21 cellular contexts compared by ENCODE assay signal in the genomic region with DNA sequence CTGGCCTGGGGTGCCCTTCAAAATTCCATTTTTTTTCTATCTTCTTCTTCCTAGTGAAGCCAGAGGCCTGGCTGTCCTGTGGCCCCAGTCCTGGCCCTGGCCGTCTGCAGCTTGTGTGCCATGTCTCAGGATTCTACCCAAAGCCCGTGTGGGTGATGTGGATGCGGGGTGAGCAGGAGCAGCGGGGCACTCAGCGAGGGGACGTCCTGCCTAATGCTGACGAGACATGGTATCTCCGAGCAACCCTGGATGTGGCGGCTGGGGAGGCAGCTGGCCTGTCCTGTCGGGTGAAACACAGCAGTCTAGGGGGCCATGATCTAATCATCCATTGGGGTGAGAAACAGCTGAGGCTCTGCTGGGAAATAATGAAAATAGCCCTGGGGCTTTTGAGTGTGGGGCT. TPM values are rescaled to one million over a fixed set of nuclear protein-coding genes. Genes with fewer than 3 reads are reported as not detected.
DNase-seq lines count a peak whose midpoint lies in the region; ATAC-seq and TF ChIP-seq lines count a peak whose summit lies in the region.
"Had no signal": no experiment of that assay in that cellular context is flagged by ENCODE, and none has a peak within 500 bp of the region (broad histone marks: within the 10 kb centered on the region; RNA-seq: fewer than 3 reads in every experiment).

No MANE protein-coding gene starts in this region.

- peaks cover 10% of the 10 kb centered on the region; the same call in 2 of the 3 replicates for H3K4me1 Mint-ChIP-seq in GM23338
- H3K4me1 Mint-ChIP-seq: CD8-positive, alpha-beta memory T cell had no signal

- H3K36me3 Mint-ChIP-seq in GM23338 (ENCODE audit: low read depth) = no peaks in the 10 kb centered on the region
- H3K36me3 Mint-ChIP-seq: CD14-positive monocyte; CD8-positive, alpha-beta memory T cell had no signal

- WGBS in aorta, 2 donors = 88% methylated on average over 10 of the region's 10 CpGs
- 87 to 92% (median 88%) methylated on average over 10 of the region's 10 CpGs for WGBS in psoas muscle, 3 donors

- H3K4me3 ChIP-seq in GM23338 (no peak overlapping the region), SJCRH30 (no peak overlapping the region), aorta (ENCODE audit: low read length in 2 of 2) (no peak overlapping the region), psoas muscle (no peak overlapping the region)
- H3K4me3 ChIP-seq: A549; BLaER1 treated with 17β-estradiol and CSF1 and Interleukin-3, amounts not matched to agents 10 nM and 100 nM had no signal

- H3K27me3 Mint-ChIP-seq in GM23338 (ENCODE audit: insufficient read depth, low read depth, poor library complexity) = peaks cover 2% of the 10 kb centered on the region

- H3K36me3 ChIP-seq in GM23338 (ENCODE audit: insufficient read depth) (no peaks in the 10 kb centered on the region), SJCRH30 (no peaks in the 10 kb centered on the region), aorta (ENCODE audit: control insufficient read depth in 1 of 2, insufficient read depth in 2 of 2, low read length in 1 of 2) (no peaks in the 10 kb centered on the region), psoas muscle (ENCODE audit: insufficient read depth in 1 of 2, low read depth in 1 of 2) (no peaks in the 10 kb centered on the region)
- H3K36me3 ChIP-seq: BE2C; BLaER1 treated with 17β-estradiol and CSF1 and Interleukin-3, amounts not matched to agents 10 nM and 100 nM had no signal

- H3K27ac Mint-ChIP-seq in GM23338 = no peak overlapping the region
- H3K27ac Mint-ChIP-seq: CD4-positive, alpha-beta T cell; CD8-positive, alpha-beta memory T cell had no signal

- H3K4me1 ChIP-seq in GM23338 (ENCODE audit: insufficient read depth) (peaks cover 7% of the 10 kb centered on the region; the same call in 1 of the 2 replicates), SJCRH30 (no peaks in the 10 kb centered on the region), aorta (ENCODE audit: control insufficient read depth in 1 of 2, insufficient read depth in 2 of 2, low read length in 2 of 2) (no peaks in the 10 kb centered on the region), psoas muscle (no peaks in the 10 kb centered on the region)
- H3K4me1 ChIP-seq: A549, BE2C had no signal

- H4K20me1 ChIP-seq in GM23338 (replicated peaks; ENCODE audit: insufficient read depth) = no peaks in the 10 kb centered on the region; the same call in 1 of the 2 replicates
- H4K20me1 ChIP-seq: BLaER1 treated with 17β-estradiol and CSF1 and Interleukin-3, amounts not matched to agents 10 nM and 100 nM had no signal

- no peak overlapping the region for H3K4me3 Mint-ChIP-seq in GM23338
- H3K4me3 Mint-ChIP-seq: CD4-positive, alpha-beta T cell; CD8-positive, alpha-beta memory T cell had no signal

- no peak overlapping the region for H3K4me2 ChIP-seq in GM23338
- H3K4me2 ChIP-seq: A549; BLaER1 treated with 17β-estradiol and CSF1 and Interleukin-3, amounts not matched to agents 10 nM and 100 nM had no signal

- H3K27ac ChIP-seq in GM23338 (ENCODE audit: low read depth) (no peak overlapping the region), SJCRH30 (no peak overlapping the region), aorta (ENCODE audit: low read depth in 1 of 2, low read length in 2 of 2) (no peak overlapping the region), psoas muscle (no peak overlapping the region)
- H3K27ac ChIP-seq: A549; BLaER1 treated with 17β-estradiol and CSF1 and Interleukin-3, amounts not matched to agents 10 nM and 100 nM had no signal

- no peaks in the 10 kb centered on the region for H3K9me3 ChIP-seq in SJCRH30 (replicated peaks)
- no peaks in the 10 kb centered on the region for H3K9me3 ChIP-seq in aorta (ENCODE audit: control insufficient read depth, low read length)
- H3K9me3 ChIP-seq in psoas muscle = no peaks in the 10 kb centered on the region
- H3K9me3 ChIP-seq: A549; BE2C; BLaER1 treated with 17β-estradiol and CSF1 and Interleukin-3, amounts not matched to agents 10 nM and 100 nM had no signal

- no peaks in the 10 kb centered on the region; the same call in 2 of the 3 replicates for H3K9me3 Mint-ChIP-seq in GM23338
- H3K9me3 Mint-ChIP-seq: CD4-positive, alpha-beta T cell; CD8-positive, alpha-beta memory T cell had no signal

- H3K9me2 ChIP-seq in GM23338 (ENCODE audit: insufficient read depth) = 0 out of 2 replicates have a peak, but pooled peaks cover 4% of the 10 kb centered on the region

- TF ChIP-seq CTCF in GM23338 (conservative IDR thresholded peaks at IDR 0.05; ENCODE audit: low read depth in 2 of 2) (no peak), psoas muscle (IDR thresholded peaks at IDR 0.05) (no peak)

- DNase-seq in Right ventricle myocardium superior = peak; percentile 26
- DNase-seq in left ventricle myocardium superior = no peak
- DNase-seq in GM23338 (ENCODE audit: low spot score) = no peak
- peak; percentile 45 to 51 for DNase-seq in SJCRH30
- no peak for DNase-seq in aorta
- no peak for DNase-seq in psoas muscle
- DNase-seq: 8988T; ACHN; AML-193; BE2C; CD4-positive, alpha-beta T cell; CD8-positive, alpha-beta memory T cell; DMS 273 treated with DMSO at 0.1 percent for 48 hours; DMS79 treated with DMSO at 0.1 percent for 48 hours; H7; HCEC 1CT had no signal

- no peaks in the 10 kb centered on the region for H3K79me2 ChIP-seq in GM23338 (replicated peaks; ENCODE audit: insufficient read depth)

- 0 out of 2 replicates have a peak overlapping the region, but pooled peaks have one; percentile 23 for H2AFZ ChIP-seq in GM23338

- H3K27me3 ChIP-seq in GM23338 (ENCODE audit: insufficient read depth) = no peaks in the 10 kb centered on the region
- H3K27me3 ChIP-seq in SJCRH30 = no peaks in the 10 kb centered on the region
- H3K27me3 ChIP-seq in aorta (ENCODE audit: control insufficient read depth in 1 of 2, insufficient read depth in 2 of 2, low read length in 1 of 2) = no peaks in the 10 kb centered on the region
- no peaks in the 10 kb centered on the region for H3K27me3 ChIP-seq in psoas muscle (ENCODE audit: insufficient read depth in 3 of 3, low read length in 2 of 3)
- H3K27me3 ChIP-seq: BE2C; BLaER1 treated with 17β-estradiol and CSF1 and Interleukin-3, amounts not matched to agents 10 nM and 100 nM had no signal

- intact Hi-C loops in Right ventricle myocardium superior (cut with DNase I) (no loop called here), left ventricle myocardium superior (cut with micrococcal nuclease) (no loop called here), aorta (cut with DNase I) (no loop called here), psoas muscle (cut with DNase I) (no loop called here)

- no peaks in the 10 kb centered on the region for H3F3A ChIP-seq in GM23338 (replicated peaks; ENCODE audit: low read depth)

- ATAC-seq in Right ventricle myocardium superior (ENCODE audit: poor library complexity) (no peak), left ventricle myocardium superior (no peak), GM23338 (no peak), aorta (ENCODE audit: low FRiP score) (peak; percentile 38), HG02623 (IDR thresholded peaks at IDR 0.05; ENCODE audit: unreplicated experiment) (no peak), psoas muscle (no peak)
- ATAC-seq: A549 had no signal

TF ChIP-seq in GM23338, 12 proteins besides CTCF, POLR2A, EP300 and RAD21 (continues in another document):
- no peak for TF ChIP-seq ZNF331 (CRISPR knock-in tag; IDR thresholded peaks at IDR 0.05; ENCODE audit: low read depth)

RNA-seq across cellular contexts. Expression of a gene that starts 2.1 kb away (rescaled TPM):
- total RNA-seq in Right ventricle myocardium superior = not detected
- total RNA-seq in left ventricle myocardium superior = 0.50 TPM
- total RNA-seq in GM23338 (2014; rRNA removed; shearing (Covaris generic)) = not detected in 2 replicates
- not detected in 2 replicates for polyA plus RNA-seq in GM23338 (2016; fragmentation: Nextera tagmentation; extraction: Ambion mirVana)
- total RNA-seq in SJCRH30 (2014; rRNA removed; shearing (Covaris generic)) = 0.10 and 0.34 TPM in 2 replicates
- not detected for total RNA-seq in aorta
- polyA plus RNA-seq in aorta = not detected
- not detected for total RNA-seq in psoas muscle
- polyA plus RNA-seq in psoas muscle = under 1 TPM in 1 of 3 donors, not detected in 2; 0.08 TPM
- total RNA-seq: CD4-positive, alpha-beta T cell; CD8-positive, alpha-beta memory T cell; H1; H7 had no signal
- polyA plus RNA-seq: A549; CD8-positive, alpha-beta memory T cell; H1 had no signal

RNA-seq across cellular contexts. Expression of a gene that starts 24.4 kb away (rescaled TPM):
- not detected for total RNA-seq in Right ventricle myocardium superior
- not detected for total RNA-seq in left ventricle myocardium superior
- total RNA-seq in GM23338 (2014; rRNA removed; shearing (Covaris generic)) = not detected in 2 replicates
- polyA plus RNA-seq in GM23338 (2016; fragmentation: Nextera tagmentation; extraction: Ambion mirVana) = not detected in 2 replicates
- total RNA-seq in SJCRH30 (2014; rRNA removed; shearing (Covaris generic)) = 0.13 TPM in 1 of 2 replicates, not detected in the other
- total RNA-seq in aorta = not detected
- polyA plus RNA-seq in aorta = not detected
- total RNA-seq in psoas muscle = not detected
- under 1 TPM in 1 of 3 donors, not detected in 2; 0.03 TPM for polyA plus RNA-seq in psoas muscle
- total RNA-seq: CD4-positive, alpha-beta T cell; CD8-positive, alpha-beta memory T cell; H1; H7 had no signal
- polyA plus RNA-seq: A549; CD8-positive, alpha-beta memory T cell; H1 had no signal

RNA-seq across cellular contexts. Expression of a gene that starts 43.5 kb away (rescaled TPM):
- not detected for total RNA-seq in Right ventricle myocardium superior
- total RNA-seq in left ventricle myocardium superior = not detected
- total RNA-seq in GM23338 (2014; rRNA removed; shearing (Covaris generic)) = not detected in 2 replicates
- not detected in 2 replicates for polyA plus RNA-seq in GM23338 (2016; fragmentation: Nextera tagmentation; extraction: Ambion mirVana)
- not detected in 2 replicates for total RNA-seq in SJCRH30 (2014; rRNA removed; shearing (Covaris generic))
- not detected for total RNA-seq in aorta
- polyA plus RNA-seq in aorta = not detected
- total RNA-seq in psoas muscle = not detected
- polyA plus RNA-seq in psoas muscle = not detected
- total RNA-seq: CD4-positive, alpha-beta T cell; CD8-positive, alpha-beta memory T cell; H1; H7 had no signal
- polyA plus RNA-seq: A549; CD14-positive monocyte; CD8-positive, alpha-beta memory T cell; H1 had no signal

Comparison
In these comparisons a context has a peak if more than half of its experiments do, and no peak if none do; other contexts are left out.
1. DNase-seq: peak in Right ventricle myocardium superior (single experiment) and SJCRH30 (2 of 2); none in left ventricle myocardium superior (single experiment), GM23338 (single experiment), aorta (0 of 2) and psoas muscle (0 of 2).